8 cellular contexts compared by ENCODE assay signal in genomic region chr12:120292661-120293531, GRCh38. TPM values are rescaled to one million over a fixed set of nuclear protein-coding genes. Genes with fewer than 3 reads are reported as not detected.
DNase-seq lines count a peak whose midpoint lies in the region; ATAC-seq and TF ChIP-seq lines count a peak whose summit lies in the region.

Gene RNU4-1 (minus strand): TSS chr12:120293237.

- no peak for TF ChIP-seq CTCF in GM10248 (IDR thresholded peaks at IDR 0.05; ENCODE audit: control extremely low read depth, extremely low read depth, low read depth, missing control alignments)
- TF ChIP-seq CTCF in psoas muscle (IDR thresholded peaks at IDR 0.05): no peak
- no peak for TF ChIP-seq CTCF in uterus (IDR thresholded peaks at IDR 0.05)

- H3K4me1 ChIP-seq in right cardiac atrium (ENCODE audit: control insufficient read depth, insufficient read depth, low read length): no peaks in the 10 kb centered on the region
- peaks cover 7% of the 10 kb centered on the region for H3K4me1 ChIP-seq in psoas muscle
- no peaks in the 10 kb centered on the region for H3K4me1 ChIP-seq in uterus

- H3K27ac ChIP-seq in right cardiac atrium (ENCODE audit: low read length) (peak within 1 kb of the TSS; percentile 100), psoas muscle (peak within 1 kb of the TSS; percentile 97), uterus (peak within 1 kb of the TSS; percentile 98 to 100)

- DNase-seq in GM10248 (ENCODE audit: extremely low spot score): peak; percentile 56
- peak; percentile 96 for DNase-seq in NCI-H146 (lab: John Stamatoyannopoulos, UW)
- peak; percentile 48 to 93 (median 67) for DNase-seq in T-helper 1 cell
- peak in 54 of 56 donors; percentile 16 to 90 (median 65) for DNase-seq in amygdala (lab: John Stamatoyannopoulos, UW)
- peak; percentile 60 to 73 (median 69) for DNase-seq in right cardiac atrium
- peak; percentile 51 to 63 for DNase-seq in psoas muscle
- DNase-seq in uterus: peak; percentile 64 to 79

- intact Hi-C loops in right cardiac atrium (cut with DNase I) (no loop called here), psoas muscle (cut with DNase I) (loop anchor here in 1 of 2 donors (2.0 kb wide), 1 partner anchor 62 kb away; no protein-coding TSS in a partner anchor), uterus (cut with DNase I; ENCODE audit: low total_unique reads) (no loop called here)

- POLR2A ChIA-PET in GM10248 (lab: Yijun Ruan, JAX): interaction anchor here (0.6 to 4.9 kb wide), 24 partner anchors 10 to 1733 kb away, joined by 3 to 101 read pairs (median 8); partner anchors contain the start of genes PXN, RPLP0 and SIRT4

- WGBS in right cardiac atrium: under 1% methylated on average over 29 of the region's 29 CpGs
- 0 to 1% (median 0%) methylated on average over 29 of the region's 29 CpGs for WGBS in psoas muscle, 3 donors

- peak in 1 of 2 donors; percentile 66 for TF ChIP-seq POLR2A in uterus (IDR thresholded peaks at IDR 0.05)

- H3K9me3 ChIP-seq in right cardiac atrium (ENCODE audit: control insufficient read depth, low read length): no peaks in the 10 kb centered on the region
- no peaks in the 10 kb centered on the region for H3K9me3 ChIP-seq in psoas muscle
- no peaks in the 10 kb centered on the region for H3K9me3 ChIP-seq in uterus

- peak; percentile 45 for ATAC-seq in HG02759 (IDR thresholded peaks at IDR 0.05; ENCODE audit: unreplicated experiment)
- ATAC-seq in right cardiac atrium: peak; percentile 60 to 69
- ATAC-seq in psoas muscle: peak; percentile 46 to 72 (median 59)

- no peaks in the 10 kb centered on the region for H3K27me3 ChIP-seq in right cardiac atrium (ENCODE audit: control insufficient read depth, insufficient read depth)
- no peaks in the 10 kb centered on the region for H3K27me3 ChIP-seq in psoas muscle (ENCODE audit: insufficient read depth in 3 of 3, low read length in 2 of 3)
- H3K27me3 ChIP-seq in uterus: no peaks in the 10 kb centered on the region

- CTCF ChIA-PET in GM10248 (lab: Yijun Ruan, JAX): interaction anchor here (1.0 to 4.8 kb wide), 6 partner anchors 7 to 92 kb away, joined by 4 to 53 read pairs (median 6); partner anchors contain the start of genes PXN, RPLP0 and SIRT4

- H3K36me3 ChIP-seq in psoas muscle (ENCODE audit: insufficient read depth in 1 of 2, low read depth in 1 of 2): no peaks in the 10 kb centered on the region
- no peaks in the 10 kb centered on the region for H3K36me3 ChIP-seq in uterus

- H3K4me3 ChIP-seq in right cardiac atrium (ENCODE audit: low read length) (peak within 1 kb of the TSS; percentile 57), psoas muscle (peak within 1 kb of the TSS; percentile 67), uterus (peak within 1 kb of the TSS; percentile 47 to 83)

RNA-seq across cellular contexts. Expression of gene RNU4-1, which starts in this region (rescaled TPM):
- 1,000 to 10,000 TPM; 1,094 to 5,230 (median 2,674) TPM for total RNA-seq in right cardiac atrium
- polyA plus RNA-seq in right cardiac atrium: not detected
- total RNA-seq in psoas muscle: 1,000 to 10,000 TPM; 1,144 to 3,144 (median 2,601) TPM
- not detected for polyA plus RNA-seq in psoas muscle
- total RNA-seq in uterus: 1,000 to 10,000 TPM in 1 of 4 donors, under 1 TPM in 3; under 0.01 to 2,308 (median under 0.01) TPM

Comparison
In these comparisons a context has a peak if more than half of its experiments do, and no peak if none do; other contexts are left out.
1. Peak in every context shown above with its lines: DNase-seq, ATAC-seq, H3K4me3 ChIP-seq and H3K27ac ChIP-seq.